Comparison of ENCODE assay signal across 19 cellular contexts in genomic region chr13:110317496-110318195, GRCh38. TPM values are rescaled to one million over a fixed set of nuclear protein-coding genes. Genes with fewer than 3 reads are reported as not detected.
DNase-seq lines count a peak whose midpoint lies in the region; ATAC-seq, FAIRE-seq and TF ChIP-seq lines count a peak whose summit lies in the region.
"Had no signal": no experiment of that assay in that cellular context is flagged by ENCODE, and none has a peak within 500 bp of the region (broad histone marks: within the 10 kb centered on the region; RNA-seq: fewer than 3 reads in every experiment).

No MANE protein-coding gene starts in this region.

- no peak overlapping the region for H3K4ac ChIP-seq in mesenchymal stem cell (ENCODE audit: low read depth in 1 of 2, low read length in 2 of 2)

- no peak overlapping the region for H2BK5ac ChIP-seq in mesenchymal stem cell (ENCODE audit: low read depth, low read length, poor library complexity, severe bottlenecking)

- H3K36me3 Mint-ChIP-seq in stimulated activated memory B cell treated with anti-CD40 and anti-IgM and Interleukin-4, amounts not matched to agents 10 μg/mL and 1 μg/mL and 100 μg/mL, for 72 hours: no peaks in the 10 kb centered on the region
- no peaks in the 10 kb centered on the region for H3K36me3 Mint-ChIP-seq in CD14-positive monocyte

- in situ Hi-C loops in brain microvascular endothelial cell (cut with HindIII; ENCODE audit: low pct_ligation_motif_present, low sequenced_read_pairs): no loop called here

- 98% methylated on average over 13 of the region's 13 CpGs for WGBS in mesenchymal stem cell
- 81% methylated on average over 13 of the region's 13 CpGs for WGBS in smooth muscle cell (ENCODE audit: low lambda C conversion rate)

- H3K9ac ChIP-seq in mesenchymal stem cell (ENCODE audit: low read length) (no peak overlapping the region), smooth muscle cell (ENCODE audit: low read depth) (no peak overlapping the region), Karpas-422 (ENCODE audit: low read length) (no peak overlapping the region)
- H3K9ac ChIP-seq: GM23248 had no signal

- DNase-seq in H54 (ENCODE audit: insufficient read length, low spot score): no peak
- no peak for DNase-seq in brain microvascular endothelial cell
- DNase-seq in mesenchymal stem cell: no peak
- no peak for DNase-seq in smooth muscle cell (lab: John Stamatoyannopoulos, UW; ENCODE audit: unreplicated experiment)
- DNase-seq in CD14-positive monocyte (ENCODE audit: low spot score): no peak
- DNase-seq in Karpas-422: no peak
- DNase-seq in activated CD4-positive, alpha-beta T cell treated with anti-CD3 and anti-CD28 coated beads, Interleukin-2, amount 50 U/mL, for 4 hours: no peak
- DNase-seq: C1 segment of cervical spinal cord, DND-41, GM23248, KG1, NCI-H1048, NCI-H1436 treated with DMSO at 0.1 percent for 48 hours, NCI-H2029 treated with DMSO at 0.1 percent for 48 hours, NCI-H2171 treated with DMSO at 0.1 percent for 48 hours, NCI-H748 treated with DMSO at 0.1 percent for 48 hours had no signal

- H3F3A ChIP-seq in smooth muscle cell (ENCODE audit: low read depth): peaks cover 82% of the 10 kb centered on the region

- peak overlapping the region in 1 of 2 experiments; percentile 46 for H3K18ac ChIP-seq in mesenchymal stem cell (ENCODE audit: low read depth in 1 of 2, low read length in 2 of 2)

- H3K4me3 ChIP-seq in brain microvascular endothelial cell (ENCODE audit: low read depth, low read length): no peak overlapping the region
- no peak overlapping the region for H3K4me3 ChIP-seq in mesenchymal stem cell (ENCODE audit: insufficient read depth in 1 of 2, low read depth in 1 of 2, low read length in 2 of 2)
- H3K4me3 ChIP-seq in smooth muscle cell: no peak overlapping the region
- no peak overlapping the region for H3K4me3 ChIP-seq in Karpas-422 (ENCODE audit: low read length)
- H3K4me3 ChIP-seq: GM23248 had no signal

- FAIRE-seq in H54 (lab: Jason Lieb, UNC): peak; percentile 6
- FAIRE-seq: A204.1, G401.6 had no signal

- no peak overlapping the region for H2BK120ac ChIP-seq in mesenchymal stem cell (ENCODE audit: low read depth, low read length)

- peaks cover 4% of the 10 kb centered on the region for H3K79me1 ChIP-seq in mesenchymal stem cell (replicated peaks; ENCODE audit: low read length, poor library complexity, severe bottlenecking)

- no peak overlapping the region for H3K4me3 Mint-ChIP-seq in stimulated activated memory B cell treated with anti-CD40 and anti-IgM and Interleukin-4, amounts not matched to agents 10 μg/mL and 1 μg/mL and 100 μg/mL, for 72 hours
- H3K4me3 Mint-ChIP-seq in CD14-positive monocyte: no peak overlapping the region

- H3K27me3 ChIP-seq in brain microvascular endothelial cell (replicated peaks) (no peaks in the 10 kb centered on the region), mesenchymal stem cell (ENCODE audit: control insufficient read depth in 1 of 2, insufficient read depth in 1 of 2, low read length in 2 of 2) (no peaks in the 10 kb centered on the region), smooth muscle cell (ENCODE audit: low read depth) (no peaks in the 10 kb centered on the region), Karpas-422 (ENCODE audit: low read length) (no peaks in the 10 kb centered on the region)

- no peak for ATAC-seq in stimulated activated memory B cell treated with anti-CD40 and anti-IgM and Interleukin-4, amounts not matched to agents 10 μg/mL and 1 μg/mL and 100 μg/mL, for 72 hours

- peak overlapping the region; percentile 10 for H3K27ac ChIP-seq in brain microvascular endothelial cell
- H3K27ac ChIP-seq in mesenchymal stem cell (ENCODE audit: low read length, poor library complexity, severe bottlenecking): no peak overlapping the region
- H3K27ac ChIP-seq in smooth muscle cell (ENCODE audit: low read depth): peak overlapping the region; percentile 96
- H3K27ac ChIP-seq in Karpas-422 (ENCODE audit: low read length): no peak overlapping the region
- H3K27ac ChIP-seq: GM23248 had no signal

- TF ChIP-seq CTCF in brain microvascular endothelial cell (IDR thresholded peaks at IDR 0.05; ENCODE audit: low read depth, low read length, missing control alignments): no peak
- no peak for TF ChIP-seq CTCF in smooth muscle cell (IDR thresholded peaks at IDR 0.05; ENCODE audit: borderline replicate concordance, insufficient read depth, poor library complexity, severe bottlenecking)
- no peak for TF ChIP-seq CTCF in CD14-positive monocyte (IDR thresholded peaks at IDR 0.05)

- no peak overlapping the region for H4K8ac ChIP-seq in mesenchymal stem cell (ENCODE audit: low read length)

- H4K91ac ChIP-seq in mesenchymal stem cell (ENCODE audit: low read length): no peak overlapping the region

- no peak overlapping the region for H3K14ac ChIP-seq in mesenchymal stem cell (ENCODE audit: low read length in 2 of 2)

- peak overlapping the region in 1 of 2 experiments; percentile 17 for H3K23ac ChIP-seq in mesenchymal stem cell (ENCODE audit: low read length in 2 of 2)

- no peak overlapping the region for H2BK12ac ChIP-seq in mesenchymal stem cell (ENCODE audit: low read length in 2 of 2)

- no peak for TF ChIP-seq POLR2A in H54 (IDR thresholded peaks at IDR 0.05; ENCODE audit: low read depth, low read length)

- H3K27me3 Mint-ChIP-seq in stimulated activated memory B cell treated with anti-CD40 and anti-IgM and Interleukin-4, amounts not matched to agents 10 μg/mL and 1 μg/mL and 100 μg/mL, for 72 hours: peaks cover 17% of the 10 kb centered on the region
- H3K27me3 Mint-ChIP-seq in CD14-positive monocyte (ENCODE audit: low read depth in 3 of 3): peaks cover 11 to 38% (median 15%) of the 10 kb centered on the region in 3 donors

- H3K4me1 Mint-ChIP-seq in stimulated activated memory B cell treated with anti-CD40 and anti-IgM and Interleukin-4, amounts not matched to agents 10 μg/mL and 1 μg/mL and 100 μg/mL, for 72 hours: no peaks in the 10 kb centered on the region
- no peaks in the 10 kb centered on the region for H3K4me1 Mint-ChIP-seq in CD14-positive monocyte

- intact Hi-C loops in CD14-positive monocyte (cut with micrococcal nuclease): no loop called here

- no peak overlapping the region for H2BK15ac ChIP-seq in mesenchymal stem cell (ENCODE audit: low read depth, poor library complexity, severe bottlenecking)

- H2AK5ac ChIP-seq in mesenchymal stem cell (ENCODE audit: low read length, severe bottlenecking): peak overlapping the region; percentile 21

- H4K20me1 ChIP-seq in smooth muscle cell (ENCODE audit: low read depth): peaks cover 95% of the 10 kb centered on the region
- no peaks in the 10 kb centered on the region for H4K20me1 ChIP-seq in Karpas-422 (ENCODE audit: insufficient read depth, low read depth, low read length)

- no peaks in the 10 kb centered on the region for H3K9me2 ChIP-seq in Karpas-422 (replicated peaks; ENCODE audit: insufficient read depth, low read length)

- peaks cover 5% of the 10 kb centered on the region for H3K9me3 Mint-ChIP-seq in stimulated activated memory B cell treated with anti-CD40 and anti-IgM and Interleukin-4, amounts not matched to agents 10 μg/mL and 1 μg/mL and 100 μg/mL, for 72 hours
- H3K9me3 Mint-ChIP-seq in CD14-positive monocyte: peaks cover 0 to 4% (median 2%) of the 10 kb centered on the region in 7 donors

- peaks cover 96% of the 10 kb centered on the region for H3K79me2 ChIP-seq in smooth muscle cell (ENCODE audit: low read depth)
- H3K79me2 ChIP-seq in Karpas-422 (ENCODE audit: low read length): no peaks in the 10 kb centered on the region

- no peak overlapping the region for H3K27ac Mint-ChIP-seq in stimulated activated memory B cell treated with anti-CD40 and anti-IgM and Interleukin-4, amounts not matched to agents 10 μg/mL and 1 μg/mL and 100 μg/mL, for 72 hours
- H3K27ac Mint-ChIP-seq in CD14-positive monocyte: no peak overlapping the region

- no peaks in the 10 kb centered on the region for H3K9me3 ChIP-seq in mesenchymal stem cell (ENCODE audit: control insufficient read depth, low read length)
- H3K9me3 ChIP-seq in smooth muscle cell (replicated peaks; ENCODE audit: low read depth): no peaks in the 10 kb centered on the region
- H3K9me3 ChIP-seq in Karpas-422 (ENCODE audit: low read length): no peaks in the 10 kb centered on the region

- H2AFZ ChIP-seq in mesenchymal stem cell (ENCODE audit: low read depth, low read length) (no peak overlapping the region), smooth muscle cell (ENCODE audit: low read depth) (no peak overlapping the region), Karpas-422 (ENCODE audit: low read length) (no peak overlapping the region)
- H2AFZ ChIP-seq: GM23248 had no signal

- H3K4me2 ChIP-seq in mesenchymal stem cell (ENCODE audit: low read length, poor library complexity, severe bottlenecking) (no peak overlapping the region), smooth muscle cell (peak overlapping the region; percentile 77), Karpas-422 (ENCODE audit: low read depth, low read length, poor library complexity, severe bottlenecking) (no peak overlapping the region)

- H3K4me1 ChIP-seq in mesenchymal stem cell (ENCODE audit: control insufficient read depth, insufficient read depth, low read depth, low read length): peaks cover 32% of the 10 kb centered on the region
- peaks cover 25% of the 10 kb centered on the region for H3K4me1 ChIP-seq in smooth muscle cell (ENCODE audit: low read depth)
- H3K4me1 ChIP-seq in Karpas-422 (ENCODE audit: low read length): no peaks in the 10 kb centered on the region

- H3K36me3 ChIP-seq in brain microvascular endothelial cell (replicated peaks) (peaks cover 70% of the 10 kb centered on the region), mesenchymal stem cell (ENCODE audit: control insufficient read depth in 1 of 2, insufficient read depth in 2 of 2, low read depth in 1 of 2, low read length in 2 of 2) (peaks cover 6 to 52% of the 10 kb centered on the region in 2 experiments), smooth muscle cell (ENCODE audit: low read depth) (peaks cover 4% of the 10 kb centered on the region), Karpas-422 (ENCODE audit: insufficient read depth, low read length) (no peaks in the 10 kb centered on the region)

RNA-seq across cellular contexts. Expression of gene COL4A2, which starts 10.6 kb away (rescaled TPM):
- polyA plus RNA-seq in mesenchymal stem cell (2013, experiment 1 of 2): 2,099 TPM
- polyA plus RNA-seq in mesenchymal stem cell (2013, experiment 2 of 2): 2,053 TPM
- total RNA-seq in smooth muscle cell: 1,456 and 1,535 TPM in 2 replicates
- polyA plus RNA-seq in smooth muscle cell: 2,012 and 2,786 TPM in 2 replicates
- polyA plus RNA-seq in CD14-positive monocyte: not detected
- 0.76 TPM in 1 of 2 replicates, not detected in the other for total RNA-seq in Karpas-422 (2014; rRNA removed; shearing (Covaris generic); ENCODE audit: low replicate concordance)

RNA-seq across cellular contexts. Expression of gene COL4A1, which starts 10.7 kb away (rescaled TPM):
- polyA plus RNA-seq in mesenchymal stem cell (2013, experiment 1 of 2): 2,271 TPM
- polyA plus RNA-seq in mesenchymal stem cell (2013, experiment 2 of 2): 2,270 TPM
- total RNA-seq in smooth muscle cell: 4,372 and 5,353 TPM in 2 replicates
- polyA plus RNA-seq in smooth muscle cell (1,844 and 2,409 TPM in 2 replicates), CD14-positive monocyte (under 1 TPM in 1 of 2 donors, not detected in 1; 0.25 TPM)
- 0.11 TPM in 1 of 2 replicates, not detected in the other for total RNA-seq in Karpas-422 (2014; rRNA removed; shearing (Covaris generic); ENCODE audit: low replicate concordance)

Comparison
In these comparisons a context has a peak if more than half of its experiments do, and no peak if none do; other contexts are left out.
1. H3K27ac ChIP-seq: peak in brain microvascular endothelial cell (single experiment) and smooth muscle cell (single experiment); none in mesenchymal stem cell (single experiment) and Karpas-422 (single experiment).
2. RNA of gene COL4A2, which starts 10.6 kb away (total RNA-seq): 1,456 to 1,535 TPM in smooth muscle cell; 0.76 TPM in Karpas-422; every median in the first group is over 100 times any median in the second.
3. RNA of gene COL4A1, which starts 10.7 kb away (total RNA-seq): 4,372 to 5,353 TPM in smooth muscle cell; 0.11 TPM in Karpas-422; every median in the first group is over 1,000 times any median in the second.